In the genomic region with DNA sequence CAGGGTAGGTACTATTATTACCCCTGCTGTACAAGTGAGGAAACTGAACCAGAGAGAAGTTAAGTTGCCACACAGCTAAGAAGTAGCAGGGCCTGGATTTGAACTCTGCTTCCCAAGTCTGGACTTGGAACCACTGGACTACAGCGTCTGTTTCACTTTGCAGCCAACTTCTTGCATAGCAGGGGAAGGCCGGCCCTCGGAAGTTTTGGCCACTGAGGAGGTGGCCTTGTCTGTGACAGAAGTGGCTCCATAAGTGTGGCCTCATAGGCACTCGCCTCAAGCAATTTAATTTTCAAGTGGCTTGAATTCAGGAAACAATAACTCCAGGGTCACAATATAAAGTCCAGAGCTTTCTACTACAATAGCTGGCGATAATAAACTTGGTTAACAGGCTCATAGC, we compare ENCODE assay signal across 25 cellular contexts.
"Had no signal": no experiment of that assay in that cellular context is flagged by ENCODE, and none has a peak within 500 bp of the region (broad histone marks: within the 10 kb centered on the region; RNA-seq: fewer than 3 reads in every experiment).

No MANE protein-coding gene starts in this region.

- DNase-seq: activated B cell treated with CpG ODN at 0.5 μM for 24 hours; activated CD4-positive, alpha-beta T cell treated with anti-CD3 and anti-CD28 coated beads for 36 hours; activated CD4-positive, alpha-beta T cell treated with anti-CD3 and anti-CD28 coated beads, Interleukin-2, amount 50 U/mL, for 4 hours; activated CD8-positive, alpha-beta memory T cell treated with anti-CD3 and anti-CD28 coated beads for 24 hours; activated CD8-positive, alpha-beta memory T cell treated with anti-CD3 and anti-CD28 coated beads, Interleukin-2, amount 50 U/mL, for 48 hours; activated naive CD4-positive, alpha-beta T cell treated with Interleukin-2 at 50 U/mL for 16 hours; activated naive CD8-positive, alpha-beta T cell treated with anti-CD3 and anti-CD28 coated beads for 36 hours; activated T-cell treated with anti-CD3 and anti-CD28 coated beads, Interleukin-2, amount 50 U/mL, for 4 hours; cerebellar nuclear complex; cortex of kidney; endodermal cell; esophagus squamous epithelium; islet precursor cell; left cardiac atrium; ovary; stimulated activated CD4-positive, alpha-beta T cell treated with anti-CD3 and anti-CD28 coated beads, Interleukin-4, amount 100 ng/mL, for 24 hours; stimulated activated naive CD8-positive, alpha-beta T cell treated with anti-CD3 and anti-CD28 coated beads, Interleukin-15, Interleukin-2, amounts not matched to agents 100 U/mL and 50 U/mL, for 24 hours; substantia nigra; T-helper 1 cell; tibial artery; uterus had no signal

- H3K27ac ChIP-seq: neutrophil, ovary, uterus had no signal

- H3K27me3 ChIP-seq: esophagus squamous epithelium, ovary, uterus had no signal

- H3K4me3 ChIP-seq: esophagus squamous epithelium, gastroesophageal sphincter, ovary, prostate gland, tibial artery, uterus had no signal

- H3K4me1 ChIP-seq: prostate gland, uterus had no signal

- H3K36me3 ChIP-seq: esophagus squamous epithelium, gastroesophageal sphincter, neutrophil, ovary, prostate gland, tibial artery, uterus had no signal

- ATAC-seq: activated CD4-positive, alpha-beta T cell treated with anti-CD3 and anti-CD28 coated beads for 36 hours; activated T-cell treated with anti-CD3 and anti-CD28 coated beads, Interleukin-2, amount 50 U/mL, for 4 hours; natural killer cell treated with Interleukin-12 subunit alpha and Interleukin-12 subunit beta and Interleukin-15 and Interleukin-18, amount 100 ng/mL, for 72 hours; stimulated activated naive CD8-positive, alpha-beta T cell treated with anti-CD3 and anti-CD28 coated beads, Interleukin-15, Interleukin-2, amounts not matched to agents 100 U/mL and 50 U/mL, for 24 hours had no signal

- H3K9me3 ChIP-seq: esophagus squamous epithelium, gastroesophageal sphincter, neutrophil, ovary, prostate gland, tibial artery, uterus had no signal
